ENCODE assay signal across 10 cellular contexts in genomic region chr11:14972581-14973490, GRCh38. TPM values are rescaled to one million over a fixed set of nuclear protein-coding genes. Genes with fewer than 3 reads are reported as not detected.
DNase-seq lines count a peak whose midpoint lies in the region; ATAC-seq and TF ChIP-seq lines count a peak whose summit lies in the region.
"Had no signal": no experiment of that assay in that cellular context is flagged by ENCODE, and none has a peak within 500 bp of the region (broad histone marks: within the 10 kb centered on the region; RNA-seq: fewer than 3 reads in every experiment).

No MANE protein-coding gene starts in this region.

- intact Hi-C loops in prostate gland (cut with DNase I) = no loop called here

- DNase-seq in NCI-H2081 (lab: John Stamatoyannopoulos, UW) (peak; percentile 1 to 36), NCI-H2081 treated with DMSO at 0.1 percent for 48 hours (lab: John Stamatoyannopoulos, UW) (no peak), NCI-H1436 treated with DMSO at 0.1 percent for 48 hours (lab: John Stamatoyannopoulos, UW) (peak; percentile 61), omental fat pad (ENCODE audit: low spot score) (no peak), prostate gland (ENCODE audit: low spot score) (no peak), NCI-H1694 (lab: John Stamatoyannopoulos, UW) (no peak)
- no peak for DNase-seq in central memory CD8-positive, alpha-beta T cell (ENCODE audit: low spot score in 2 of 2)

- peaks cover 95% of the 10 kb centered on the region for H3K27me3 Mint-ChIP-seq in central memory CD8-positive, alpha-beta T cell

- H3K4me1 Mint-ChIP-seq in central memory CD8-positive, alpha-beta T cell = peaks cover 32% of the 10 kb centered on the region

- no peaks in the 10 kb centered on the region for H3K36me3 ChIP-seq in prostate gland

- no peaks in the 10 kb centered on the region for H3K9me3 ChIP-seq in prostate gland

- no peak overlapping the region for H3K4me3 ChIP-seq in prostate gland

- no peak for TF ChIP-seq CTCF in omental fat pad (IDR thresholded peaks at IDR 0.05)
- TF ChIP-seq CTCF in prostate gland (IDR thresholded peaks at IDR 0.05) = no peak

- no peak for ATAC-seq in central memory CD8-positive, alpha-beta T cell (replicated peaks; ENCODE audit: extremely low read depth, poor library complexity, severe bottlenecking)
- ATAC-seq in omental fat pad (ENCODE audit: low FRiP score) (peak; percentile 4), HG02642 (IDR thresholded peaks at IDR 0.05; ENCODE audit: poor library complexity, unreplicated experiment) (no peak)

- no peaks in the 10 kb centered on the region for H3K9me3 Mint-ChIP-seq in central memory CD8-positive, alpha-beta T cell

- peak overlapping the region; percentile 69 for H3K4me3 Mint-ChIP-seq in central memory CD8-positive, alpha-beta T cell

- 12% methylated on average over 22 of the region's 22 CpGs for whole genome bisulfite sequencing in prostate gland

- TF ChIP-seq POLR2A in prostate gland (IDR thresholded peaks at IDR 0.05) = no peak

- H3K27ac ChIP-seq in prostate gland = no peak overlapping the region
- H3K27ac ChIP-seq: dorsolateral prefrontal cortex had no signal

- no peaks in the 10 kb centered on the region for H3K36me3 Mint-ChIP-seq in central memory CD8-positive, alpha-beta T cell (ENCODE audit: insufficient read depth)

- peaks cover 21% of the 10 kb centered on the region for H3K27me3 ChIP-seq in prostate gland (replicated peaks; ENCODE audit: insufficient read depth)

- peaks cover 7% of the 10 kb centered on the region for H3K4me1 ChIP-seq in prostate gland (replicated peaks)

- no peak overlapping the region for H3K27ac Mint-ChIP-seq in central memory CD8-positive, alpha-beta T cell (ENCODE audit: low read depth)

RNA-seq across cellular contexts. Expression of gene CALCA, which starts 0.7 kb away (rescaled TPM):
- total RNA-seq in omental fat pad = 1 to 10 TPM in 1 of 4 donors, under 1 TPM in 1, not detected in 2; 0.74 to 1.1 TPM
- 1 to 10 TPM in 1 of 2 donors, not detected in 1; 4.1 TPM for total RNA-seq in prostate gland
- total RNA-seq: subcutaneous adipose tissue had no signal

Comparison
In these comparisons a context has a peak if more than half of its experiments do, and no peak if none do; other contexts are left out.
1. DNase-seq: peak in NCI-H2081 (2 of 2) and NCI-H1436 treated with DMSO at 0.1 percent for 48 hours (single experiment); none in NCI-H2081 treated with DMSO at 0.1 percent for 48 hours (single experiment), central memory CD8-positive, alpha-beta T cell (0 of 2), omental fat pad (single experiment), prostate gland (single experiment) and NCI-H1694 (single experiment).